Comparison of ENCODE assay signal across 21 cellular contexts in genomic region chr10:127442220-127442525, GRCh38.
"Had no signal": no experiment of that assay in that cellular context is flagged by ENCODE, and none has a peak within 500 bp of the region (broad histone marks: within the 10 kb centered on the region; RNA-seq: fewer than 3 reads in every experiment).

No MANE protein-coding gene starts in this region.

- FAIRE-seq: colon, frontal cortex, urothelium cell line had no signal

- H3K36me3 Mint-ChIP-seq: activated naive CD4-positive, alpha-beta T cell treated with anti-CD3 and anti-CD28 coated beads, Interleukin-2, amount 50 U/mL, for 72 hours; naive thymus-derived CD4-positive, alpha-beta T cell had no signal

- H3K4me1 ChIP-seq: esophagus squamous epithelium, transverse colon had no signal

- H3K9me3 ChIP-seq: esophagus squamous epithelium, testis, transverse colon had no signal

- DNase-seq: activated CD4-positive, alpha-beta T cell treated with anti-CD3 and anti-CD28 coated beads for 4 hours; activated CD4-positive, alpha-beta T cell treated with anti-CD3 and anti-CD28 coated beads, Interleukin-2, amount 50 U/mL, for 4 hours; activated naive CD4-positive, alpha-beta T cell; activated T-cell treated with anti-CD3 and anti-CD28 coated beads for 4 hours; activated T-cell treated with anti-CD3 and anti-CD28 coated beads, Interleukin-2, amount 50 U/mL, for 72 hours; effector memory CD8-positive, alpha-beta T cell; esophagus squamous epithelium; islet precursor cell; mammary epithelial cell; naive thymus-derived CD4-positive, alpha-beta T cell; posterior cingulate gyrus; right cardiac atrium; stimulated activated CD4-positive, alpha-beta T cell treated with anti-CD3 and anti-CD28 coated beads, Interleukin-4, amount 100 ng/mL, for 1 hour; stimulated activated naive CD8-positive, alpha-beta T cell treated with anti-CD3 and anti-CD28 coated beads, Interleukin-15, Interleukin-2, amounts not matched to agents 100 U/mL and 50 U/mL, for 24 hours had no signal

- H3K4me1 Mint-ChIP-seq: mesothelial cell of epicardium; naive thymus-derived CD4-positive, alpha-beta T cell had no signal

- H3K27ac Mint-ChIP-seq: activated naive CD4-positive, alpha-beta T cell treated with anti-CD3 and anti-CD28 coated beads, Interleukin-2, amount 50 U/mL, for 72 hours; activated T-cell treated with anti-CD3 and anti-CD28 coated beads, Interleukin-2, amount 50 U/mL, for 72 hours; effector memory CD8-positive, alpha-beta T cell; mesothelial cell of epicardium; naive thymus-derived CD4-positive, alpha-beta T cell had no signal

- H3K4me3 ChIP-seq: esophagus squamous epithelium, testis, transverse colon had no signal

- H3K4me3 Mint-ChIP-seq: activated T-cell treated with anti-CD3 and anti-CD28 coated beads, Interleukin-2, amount 50 U/mL, for 72 hours; effector memory CD8-positive, alpha-beta T cell; mesothelial cell of epicardium; naive thymus-derived CD4-positive, alpha-beta T cell had no signal

- H3K27ac ChIP-seq: esophagus squamous epithelium, testis, transverse colon had no signal

- ATAC-seq: activated naive CD4-positive, alpha-beta T cell treated with anti-CD3 and anti-CD28 coated beads, Interleukin-2, amount 50 U/mL, for 72 hours; activated T-cell treated with anti-CD3 and anti-CD28 coated beads, Interleukin-2, amount 50 U/mL, for 72 hours; effector memory CD8-positive, alpha-beta T cell; naive thymus-derived CD4-positive, alpha-beta T cell; right cardiac atrium; stimulated activated naive CD8-positive, alpha-beta T cell treated with anti-CD3 and anti-CD28 coated beads, Interleukin-15, Interleukin-2, amounts not matched to agents 100 U/mL and 50 U/mL, for 24 hours had no signal

- H3K27me3 ChIP-seq: esophagus squamous epithelium, testis, transverse colon had no signal

- H3K9me3 Mint-ChIP-seq: activated naive CD4-positive, alpha-beta T cell treated with anti-CD3 and anti-CD28 coated beads, Interleukin-2, amount 50 U/mL, for 72 hours; activated T-cell treated with anti-CD3 and anti-CD28 coated beads, Interleukin-2, amount 50 U/mL, for 72 hours had no signal
